ENCODE assay signal across 18 cellular contexts in the genomic region with DNA sequence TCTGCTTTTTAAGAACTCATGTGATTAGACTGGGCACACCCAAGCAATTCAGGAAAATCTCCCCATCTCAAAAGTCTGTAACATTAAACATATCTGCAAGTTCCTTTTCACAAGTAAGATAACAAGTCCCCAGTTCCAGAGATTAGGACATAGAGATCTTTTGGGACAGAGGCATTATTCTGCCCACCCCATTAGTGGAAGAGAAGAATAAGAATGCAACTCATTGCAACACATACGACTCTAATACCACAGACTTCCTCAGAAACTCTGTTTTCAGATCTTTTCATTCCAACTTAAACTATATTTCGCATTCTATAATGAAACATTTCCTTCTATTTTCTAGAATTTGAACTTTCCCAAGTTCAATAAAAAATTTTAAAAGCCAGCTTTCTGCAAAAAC.
DNase-seq lines count a peak whose midpoint lies in the region; ATAC-seq and TF ChIP-seq lines count a peak whose summit lies in the region.
"Had no signal": no experiment of that assay in that cellular context is flagged by ENCODE, and none has a peak within 500 bp of the region (broad histone marks: within the 10 kb centered on the region; RNA-seq: fewer than 3 reads in every experiment).

No MANE protein-coding gene starts in this region.

- intact Hi-C loops in breast epithelium (cut with DNase I; ENCODE audit: low total_unique reads) = no loop called here
- intact Hi-C loops in tibial artery (cut with DNase I; ENCODE audit: low total_unique reads) = no loop called here

- H3K27me3 Mint-ChIP-seq in mesothelial cell of epicardium (ENCODE audit: low read depth) = no peaks in the 10 kb centered on the region
- H3K27me3 Mint-ChIP-seq: effector memory CD8-positive, alpha-beta T cell; stimulated activated naive B cell treated with anti-CD40 and anti-IgM and Interleukin-4, amounts not matched to agents 10 μg/mL and 1 μg/mL and 100 μg/mL, for 72 hours had no signal

- H3K4me1 ChIP-seq in breast epithelium = no peaks in the 10 kb centered on the region
- H3K4me1 ChIP-seq in tibial artery = peaks cover 0 to 54% (median 25%) of the 10 kb centered on the region in 4 donors
- H3K4me1 ChIP-seq: parathyroid adenoma had no signal

- peak overlapping the region; percentile 29 to 33 for H3K27ac ChIP-seq in breast epithelium
- peak overlapping the region; percentile 53 to 77 for H3K27ac ChIP-seq in tibial artery
- H3K27ac ChIP-seq: parathyroid adenoma had no signal

- H3K4me3 Mint-ChIP-seq in mesothelial cell of epicardium = no peak overlapping the region
- H3K4me3 Mint-ChIP-seq: activated T-cell treated with anti-CD3 and anti-CD28 coated beads, Interleukin-2, amount 50 U/mL, for 72 hours; CD8-positive, alpha-beta T cell; effector memory CD8-positive, alpha-beta T cell; stimulated activated naive B cell treated with anti-CD40 and anti-IgM and Interleukin-4, amounts not matched to agents 10 μg/mL and 1 μg/mL and 100 μg/mL, for 72 hours had no signal

- peaks cover 66% of the 10 kb centered on the region for H3K4me1 Mint-ChIP-seq in mesothelial cell of epicardium
- H3K4me1 Mint-ChIP-seq: stimulated activated naive B cell treated with anti-CD40 and anti-IgM and Interleukin-4, amounts not matched to agents 10 μg/mL and 1 μg/mL and 100 μg/mL, for 72 hours had no signal

- peak overlapping the region; percentile 89 for H3K27ac Mint-ChIP-seq in mesothelial cell of epicardium
- H3K27ac Mint-ChIP-seq: activated T-cell treated with anti-CD3 and anti-CD28 coated beads, Interleukin-2, amount 50 U/mL, for 72 hours; CD8-positive, alpha-beta T cell; effector memory CD8-positive, alpha-beta T cell; stimulated activated naive B cell treated with anti-CD40 and anti-IgM and Interleukin-4, amounts not matched to agents 10 μg/mL and 1 μg/mL and 100 μg/mL, for 72 hours had no signal

- H3K9me3 ChIP-seq in breast epithelium = no peaks in the 10 kb centered on the region
- H3K9me3 ChIP-seq in tibial artery = no peaks in the 10 kb centered on the region
- H3K9me3 ChIP-seq: HAP-1 had no signal

- no peak overlapping the region for H3K4me3 ChIP-seq in breast epithelium
- H3K4me3 ChIP-seq in tibial artery = no peak overlapping the region
- H3K4me3 ChIP-seq: HAP-1 had no signal

- peaks cover 23% of the 10 kb centered on the region for H3K36me3 Mint-ChIP-seq in mesothelial cell of epicardium
- H3K36me3 Mint-ChIP-seq: CD8-positive, alpha-beta T cell; stimulated activated naive B cell treated with anti-CD40 and anti-IgM and Interleukin-4, amounts not matched to agents 10 μg/mL and 1 μg/mL and 100 μg/mL, for 72 hours had no signal

- ATAC-seq in HG03196 (IDR thresholded peaks at IDR 0.05; ENCODE audit: unreplicated experiment) (no peak), GM18858 (IDR thresholded peaks at IDR 0.05; ENCODE audit: unreplicated experiment) (no peak)
- ATAC-seq: activated T-cell treated with anti-CD3 and anti-CD28 coated beads, Interleukin-2, amount 50 U/mL, for 72 hours; CD8-positive, alpha-beta T cell; effector memory CD8-positive, alpha-beta T cell; stimulated activated naive B cell treated with anti-CD40 and anti-IgM and Interleukin-4, amounts not matched to agents 10 μg/mL and 1 μg/mL and 100 μg/mL, for 72 hours had no signal

- H3K36me3 ChIP-seq in breast epithelium (no peaks in the 10 kb centered on the region), tibial artery (no peaks in the 10 kb centered on the region)
- H3K36me3 ChIP-seq: HAP-1 had no signal

- H3K27me3 ChIP-seq in breast epithelium = no peaks in the 10 kb centered on the region
- no peaks in the 10 kb centered on the region for H3K27me3 ChIP-seq in tibial artery

- DNase-seq in MV-4-11 (lab: John Stamatoyannopoulos, UW) (peak; percentile 46), breast epithelium (ENCODE audit: low spot score in 2 of 2) (no peak), mesothelial cell of epicardium (ENCODE audit: low spot score in 2 of 2, unreplicated experiment in 2 of 2) (no peak), tibial artery (no peak), D341Med (ENCODE audit: low spot score) (no peak), middle frontal gyrus (ENCODE audit: extremely low spot score, low spot score) (no peak)
- DNase-seq: activated CD4-positive, alpha-beta T cell treated with anti-CD3 and anti-CD28 coated beads for 48 hours; activated T-cell treated with anti-CD3 and anti-CD28 coated beads, Interleukin-2, amount 50 U/mL, for 72 hours; CD8-positive, alpha-beta T cell; effector memory CD8-positive, alpha-beta T cell; NCI-H748 treated with DMSO at 0.1 percent for 48 hours; stimulated activated CD4-positive, alpha-beta T cell treated with anti-CD3 and anti-CD28 coated beads, Interleukin-2, amount 100 ng/mL, for 48 hours; stimulated activated naive B cell treated with anti-CD40 and anti-IgM and Interleukin-4, amounts not matched to agents 10 μg/mL and 1 μg/mL and 100 μg/mL, for 72 hours; T-helper 1 cell had no signal

- no peak for TF ChIP-seq CTCF in breast epithelium (IDR thresholded peaks at IDR 0.05)
- no peak for TF ChIP-seq CTCF in mesothelial cell of epicardium (IDR thresholded peaks at IDR 0.05; ENCODE audit: unreplicated experiment)
- TF ChIP-seq CTCF in tibial artery (IDR thresholded peaks at IDR 0.05) = no peak

- TF ChIP-seq POLR2A in breast epithelium (IDR thresholded peaks at IDR 0.05) = no peak

- peaks cover 3% of the 10 kb centered on the region for H3K9me3 Mint-ChIP-seq in mesothelial cell of epicardium
- H3K9me3 Mint-ChIP-seq: CD8-positive, alpha-beta T cell; stimulated activated naive B cell treated with anti-CD40 and anti-IgM and Interleukin-4, amounts not matched to agents 10 μg/mL and 1 μg/mL and 100 μg/mL, for 72 hours had no signal
